ENCODE assay signal across 28 cellular contexts in the genomic region with DNA sequence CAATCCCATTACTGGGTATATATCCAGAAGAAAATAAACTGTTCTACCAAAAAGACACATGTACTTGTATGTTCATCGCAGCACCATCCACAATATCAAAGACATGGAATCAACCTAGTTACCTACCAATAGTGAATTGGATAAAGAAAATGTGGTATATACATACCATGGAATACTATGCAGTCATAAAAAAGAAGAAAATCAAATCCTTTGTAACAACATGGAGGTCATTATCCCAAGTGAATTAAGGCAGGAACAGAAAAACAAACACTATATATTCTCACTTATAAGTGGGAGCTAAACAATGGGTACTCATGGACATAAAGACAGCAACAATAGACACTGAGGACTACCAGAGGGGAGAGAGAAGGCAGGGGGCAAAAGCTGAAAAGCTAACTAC.
"Had no signal": no experiment of that assay in that cellular context is flagged by ENCODE, and none has a peak within 500 bp of the region (broad histone marks: within the 10 kb centered on the region; RNA-seq: fewer than 3 reads in every experiment).

No MANE protein-coding gene starts in this region.

- DNase-seq: activated B cell treated with CpG ODN at 0.5 μM for 24 hours; activated CD4-positive, alpha-beta memory T cell treated with anti-CD3 and anti-CD28 coated beads for 36 hours; activated CD4-positive, alpha-beta T cell treated with anti-CD3 and anti-CD28 coated beads for 1 hour; activated CD4-positive, alpha-beta T cell treated with anti-CD3 and anti-CD28 coated beads, Interleukin-2, amount 10 ng/mL, durations not matched to agents 7 days and 5 days; activated CD8-positive, alpha-beta memory T cell treated with anti-CD3 and anti-CD28 coated beads for 24 hours; activated gamma-delta T cell; activated naive CD4-positive, alpha-beta T cell treated with anti-CD3 and anti-CD28 coated beads for 36 hours; activated T-cell treated with anti-CD3 and anti-CD28 coated beads, Interleukin-2, amount 50 U/mL, for 4 hours; amygdala; central memory CD4-positive, alpha-beta T cell; NCI-H1092; NCI-H1417; NCI-H1930; NCI-H2107; NCI-H2171 treated with DMSO at 0.1 percent for 48 hours; NCI-H526 treated with DMSO at 0.1 percent for 48 hours; NCI-H82; Right ventricle myocardium superior; RPMI8226; SJCRH30; T-cell; T-helper 2 cell; T1000 had no signal

- H3K9me3 ChIP-seq: SJCRH30 had no signal

- H3K4me3 ChIP-seq: SJCRH30 had no signal

- H3K4me3 Mint-ChIP-seq: activated B cell treated with CpG ODN at 0.5 μM for 24 hours; activated CD4-positive, alpha-beta memory T cell treated with anti-CD3 and anti-CD28 coated beads for 36 hours; activated CD4-positive, alpha-beta T cell treated with anti-CD3 and anti-CD28 coated beads, Interleukin-2, amount 10 ng/mL, durations not matched to agents 7 days and 5 days; activated naive CD4-positive, alpha-beta T cell treated with anti-CD3 and anti-CD28 coated beads for 36 hours; activated naive CD8-positive, alpha-beta T cell; activated T-cell treated with anti-CD3 and anti-CD28 coated beads, Interleukin-2, amount 50 U/mL, for 4 hours; T-cell had no signal

- H3K27me3 ChIP-seq: SJCRH30 had no signal

- H3K9ac ChIP-seq: KMS-11 had no signal

- H3K9me3 Mint-ChIP-seq: activated B cell treated with CpG ODN at 0.5 μM for 24 hours; activated CD4-positive, alpha-beta memory T cell treated with anti-CD3 and anti-CD28 coated beads for 36 hours; activated CD4-positive, alpha-beta T cell treated with anti-CD3 and anti-CD28 coated beads, Interleukin-2, amount 10 ng/mL, durations not matched to agents 7 days and 5 days; activated naive CD4-positive, alpha-beta T cell treated with anti-CD3 and anti-CD28 coated beads for 36 hours; activated T-cell treated with anti-CD3 and anti-CD28 coated beads, Interleukin-2, amount 50 U/mL, for 4 hours; T-cell had no signal

- H3K36me3 ChIP-seq: SJCRH30 had no signal

- H3K4me2 ChIP-seq: KMS-11 had no signal

- H3K4me1 ChIP-seq: SJCRH30 had no signal

- H3K27ac Mint-ChIP-seq: activated B cell treated with CpG ODN at 0.5 μM for 24 hours; activated CD4-positive, alpha-beta memory T cell treated with anti-CD3 and anti-CD28 coated beads for 36 hours; activated CD4-positive, alpha-beta T cell treated with anti-CD3 and anti-CD28 coated beads, Interleukin-2, amount 10 ng/mL, durations not matched to agents 7 days and 5 days; activated naive CD4-positive, alpha-beta T cell treated with anti-CD3 and anti-CD28 coated beads for 36 hours; activated naive CD8-positive, alpha-beta T cell; T-cell had no signal

- FAIRE-seq: bronchial epithelial cell, TTC549 had no signal

- H3K27me3 Mint-ChIP-seq: activated B cell treated with CpG ODN at 0.5 μM for 24 hours; activated CD4-positive, alpha-beta T cell treated with anti-CD3 and anti-CD28 coated beads, Interleukin-2, amount 10 ng/mL, durations not matched to agents 7 days and 5 days had no signal

- H3K4me1 Mint-ChIP-seq: activated B cell treated with CpG ODN at 0.5 μM for 24 hours; activated CD4-positive, alpha-beta T cell treated with anti-CD3 and anti-CD28 coated beads, Interleukin-2, amount 10 ng/mL, durations not matched to agents 7 days and 5 days; T-cell had no signal

- H3K36me3 Mint-ChIP-seq: activated CD4-positive, alpha-beta memory T cell treated with anti-CD3 and anti-CD28 coated beads for 36 hours; activated naive CD8-positive, alpha-beta T cell; T-cell had no signal

- H3K27ac ChIP-seq: KMS-11, SJCRH30 had no signal

- ATAC-seq: activated T-cell treated with anti-CD3 and anti-CD28 coated beads, Interleukin-2, amount 50 U/mL, for 4 hours; Panc1; T-cell had no signal
